In the genomic region with DNA sequence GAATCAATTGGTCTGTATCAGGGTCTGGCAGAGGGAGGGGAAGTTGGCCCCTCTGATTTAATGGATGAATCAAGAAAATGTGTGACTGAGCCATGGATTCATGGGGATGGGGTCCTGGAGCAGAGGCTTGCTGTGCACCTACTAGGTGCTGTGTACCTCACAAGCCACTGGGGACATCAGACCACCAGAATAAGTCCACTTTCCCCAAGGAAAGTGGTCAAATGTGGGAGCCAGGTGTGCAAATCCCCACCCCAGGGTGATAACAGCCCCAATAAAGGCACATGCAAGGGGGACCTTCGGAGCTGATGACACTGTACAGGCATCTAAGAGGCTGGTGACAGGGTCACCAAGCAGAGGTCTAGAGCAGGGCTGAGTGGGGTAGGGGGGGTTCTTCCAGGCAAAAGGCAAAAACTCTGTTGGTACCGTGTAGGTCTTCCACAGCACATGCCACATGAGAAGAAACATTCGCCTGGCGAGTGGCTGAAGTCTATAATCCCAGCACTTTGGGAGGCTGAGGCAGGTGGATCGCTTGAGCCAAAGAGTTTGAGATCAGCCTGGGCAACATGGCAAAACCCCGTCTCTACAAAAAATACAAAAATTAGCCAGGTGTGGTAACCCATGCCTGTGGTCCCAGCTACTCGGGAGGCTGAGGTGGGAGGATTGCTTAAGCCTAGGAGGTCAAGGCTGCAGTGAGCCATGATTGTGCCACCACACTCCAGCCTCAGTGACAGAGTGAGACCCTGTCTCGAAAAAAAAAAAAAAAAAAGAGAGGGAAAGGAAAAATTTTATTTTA, we compare ENCODE assay signal across 1 cellular context.
TF ChIP-seq lines count a peak whose summit lies in the region.

No MANE protein-coding gene starts in this region.

TF ChIP-seq in H1, 55 proteins besides CTCF, POLR2A, EP300 and RAD21:
- TF ChIP-seq SP1 (IDR thresholded peaks at IDR 0.05; ENCODE audit: low read depth, low read length), result no peak
- TF ChIP-seq CHD1 (IDR thresholded peaks at IDR 0.05; ENCODE audit: low read depth, low read length), result no peak
- TF ChIP-seq SIRT6 (IDR thresholded peaks at IDR 0.05; ENCODE audit: low read length), result no peak
- TF ChIP-seq CHD2 (IDR thresholded peaks at IDR 0.05; ENCODE audit: low read length), result no peak
- TF ChIP-seq NANOG (IDR thresholded peaks at IDR 0.05; ENCODE audit: insufficient read depth, low read depth, low read length, poor library complexity, severe bottlenecking), result no peak
- no peak for TF ChIP-seq TAF1 (IDR thresholded peaks at IDR 0.05; ENCODE audit: low read depth, low read length)
- no peak for TF ChIP-seq PHF8 (conservative IDR thresholded peaks at IDR 0.05; ENCODE audit: low read depth, low read length)
- no peak for TF ChIP-seq TBP (IDR thresholded peaks at IDR 0.05; ENCODE audit: low read depth, low read length)
- TF ChIP-seq, protein P1, sequence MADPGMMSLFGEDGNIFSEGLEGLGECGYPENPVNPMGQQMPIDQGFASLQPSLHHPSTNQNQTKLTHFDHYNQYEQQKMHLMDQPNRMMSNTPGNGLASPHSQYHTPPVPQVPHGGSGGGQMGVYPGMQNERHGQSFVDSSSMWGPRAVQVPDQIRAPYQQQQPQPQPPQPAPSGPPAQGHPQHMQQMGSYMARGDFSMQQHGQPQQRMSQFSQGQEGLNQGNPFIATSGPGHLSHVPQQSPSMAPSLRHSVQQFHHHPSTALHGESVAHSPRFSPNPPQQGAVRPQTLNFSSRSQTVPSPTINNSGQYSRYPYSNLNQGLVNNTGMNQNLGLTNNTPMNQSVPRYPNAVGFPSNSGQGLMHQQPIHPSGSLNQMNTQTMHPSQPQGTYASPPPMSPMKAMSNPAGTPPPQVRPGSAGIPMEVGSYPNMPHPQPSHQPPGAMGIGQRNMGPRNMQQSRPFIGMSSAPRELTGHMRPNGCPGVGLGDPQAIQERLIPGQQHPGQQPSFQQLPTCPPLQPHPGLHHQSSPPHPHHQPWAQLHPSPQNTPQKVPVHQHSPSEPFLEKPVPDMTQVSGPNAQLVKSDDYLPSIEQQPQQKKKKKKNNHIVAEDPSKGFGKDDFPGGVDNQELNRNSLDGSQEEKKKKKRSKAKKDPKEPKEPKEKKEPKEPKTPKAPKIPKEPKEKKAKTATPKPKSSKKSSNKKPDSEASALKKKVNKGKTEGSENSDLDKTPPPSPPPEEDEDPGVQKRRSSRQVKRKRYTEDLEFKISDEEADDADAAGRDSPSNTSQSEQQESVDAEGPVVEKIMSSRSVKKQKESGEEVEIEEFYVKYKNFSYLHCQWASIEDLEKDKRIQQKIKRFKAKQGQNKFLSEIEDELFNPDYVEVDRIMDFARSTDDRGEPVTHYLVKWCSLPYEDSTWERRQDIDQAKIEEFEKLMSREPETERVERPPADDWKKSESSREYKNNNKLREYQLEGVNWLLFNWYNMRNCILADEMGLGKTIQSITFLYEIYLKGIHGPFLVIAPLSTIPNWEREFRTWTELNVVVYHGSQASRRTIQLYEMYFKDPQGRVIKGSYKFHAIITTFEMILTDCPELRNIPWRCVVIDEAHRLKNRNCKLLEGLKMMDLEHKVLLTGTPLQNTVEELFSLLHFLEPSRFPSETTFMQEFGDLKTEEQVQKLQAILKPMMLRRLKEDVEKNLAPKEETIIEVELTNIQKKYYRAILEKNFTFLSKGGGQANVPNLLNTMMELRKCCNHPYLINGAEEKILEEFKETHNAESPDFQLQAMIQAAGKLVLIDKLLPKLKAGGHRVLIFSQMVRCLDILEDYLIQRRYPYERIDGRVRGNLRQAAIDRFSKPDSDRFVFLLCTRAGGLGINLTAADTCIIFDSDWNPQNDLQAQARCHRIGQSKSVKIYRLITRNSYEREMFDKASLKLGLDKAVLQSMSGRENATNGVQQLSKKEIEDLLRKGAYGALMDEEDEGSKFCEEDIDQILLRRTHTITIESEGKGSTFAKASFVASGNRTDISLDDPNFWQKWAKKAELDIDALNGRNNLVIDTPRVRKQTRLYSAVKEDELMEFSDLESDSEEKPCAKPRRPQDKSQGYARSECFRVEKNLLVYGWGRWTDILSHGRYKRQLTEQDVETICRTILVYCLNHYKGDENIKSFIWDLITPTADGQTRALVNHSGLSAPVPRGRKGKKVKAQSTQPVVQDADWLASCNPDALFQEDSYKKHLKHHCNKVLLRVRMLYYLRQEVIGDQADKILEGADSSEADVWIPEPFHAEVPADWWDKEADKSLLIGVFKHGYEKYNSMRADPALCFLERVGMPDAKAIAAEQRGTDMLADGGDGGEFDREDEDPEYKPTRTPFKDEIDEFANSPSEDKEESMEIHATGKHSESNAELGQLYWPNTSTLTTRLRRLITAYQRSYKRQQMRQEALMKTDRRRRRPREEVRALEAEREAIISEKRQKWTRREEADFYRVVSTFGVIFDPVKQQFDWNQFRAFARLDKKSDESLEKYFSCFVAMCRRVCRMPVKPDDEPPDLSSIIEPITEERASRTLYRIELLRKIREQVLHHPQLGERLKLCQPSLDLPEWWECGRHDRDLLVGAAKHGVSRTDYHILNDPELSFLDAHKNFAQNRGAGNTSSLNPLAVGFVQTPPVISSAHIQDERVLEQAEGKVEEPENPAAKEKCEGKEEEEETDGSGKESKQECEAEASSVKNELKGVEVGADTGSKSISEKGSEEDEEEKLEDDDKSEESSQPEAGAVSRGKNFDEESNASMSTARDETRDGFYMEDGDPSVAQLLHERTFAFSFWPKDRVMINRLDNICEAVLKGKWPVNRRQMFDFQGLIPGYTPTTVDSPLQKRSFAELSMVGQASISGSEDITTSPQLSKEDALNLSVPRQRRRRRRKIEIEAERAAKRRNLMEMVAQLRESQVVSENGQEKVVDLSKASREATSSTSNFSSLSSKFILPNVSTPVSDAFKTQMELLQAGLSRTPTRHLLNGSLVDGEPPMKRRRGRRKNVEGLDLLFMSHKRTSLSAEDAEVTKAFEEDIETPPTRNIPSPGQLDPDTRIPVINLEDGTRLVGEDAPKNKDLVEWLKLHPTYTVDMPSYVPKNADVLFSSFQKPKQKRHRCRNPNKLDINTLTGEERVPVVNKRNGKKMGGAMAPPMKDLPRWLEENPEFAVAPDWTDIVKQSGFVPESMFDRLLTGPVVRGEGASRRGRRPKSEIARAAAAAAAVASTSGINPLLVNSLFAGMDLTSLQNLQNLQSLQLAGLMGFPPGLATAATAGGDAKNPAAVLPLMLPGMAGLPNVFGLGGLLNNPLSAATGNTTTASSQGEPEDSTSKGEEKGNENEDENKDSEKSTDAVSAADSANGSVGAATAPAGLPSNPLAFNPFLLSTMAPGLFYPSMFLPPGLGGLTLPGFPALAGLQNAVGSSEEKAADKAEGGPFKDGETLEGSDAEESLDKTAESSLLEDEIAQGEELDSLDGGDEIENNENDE (IDR thresholded peaks at IDR 0.05; ENCODE audit: insufficient replicate concordance, low read length), result no peak
- TF ChIP-seq CBX8 (IDR thresholded peaks at IDR 0.05; ENCODE audit: borderline replicate concordance, low read depth, low read length), result no peak
- no peak for TF ChIP-seq RXRA (IDR thresholded peaks at IDR 0.05; ENCODE audit: insufficient read depth, low read depth, low read length)
- TF ChIP-seq SAP30 (IDR thresholded peaks at IDR 0.05; ENCODE audit: insufficient read depth, insufficient replicate concordance, low read length), result no peak
- TF ChIP-seq, protein P2, sequence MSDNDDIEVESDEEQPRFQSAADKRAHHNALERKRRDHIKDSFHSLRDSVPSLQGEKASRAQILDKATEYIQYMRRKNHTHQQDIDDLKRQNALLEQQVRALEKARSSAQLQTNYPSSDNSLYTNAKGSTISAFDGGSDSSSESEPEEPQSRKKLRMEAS (IDR thresholded peaks at IDR 0.05), result no peak
- no peak for TF ChIP-seq MAFK (IDR thresholded peaks at IDR 0.05; ENCODE audit: low read depth, low read length)
- TF ChIP-seq SIX5 (IDR thresholded peaks at IDR 0.05; ENCODE audit: low read depth, low read length), result no peak
- no peak for TF ChIP-seq BACH1 (IDR thresholded peaks at IDR 0.05; ENCODE audit: low read length)
- TF ChIP-seq SP4 (IDR thresholded peaks at IDR 0.05; ENCODE audit: low read length), result no peak
TF ChIP-seq in H1: peak in this region for 0.
